In genomic region chr22:19995611-19996339, GRCh38 we compare ENCODE assay signal across 18 cellular contexts. TPM values are rescaled to one million over a fixed set of nuclear protein-coding genes. Genes with fewer than 3 reads are reported as not detected.
A peak's percentile ranks its signal among the peaks of the same experiment; 100 is the strongest.
DNase-seq lines count a peak whose midpoint lies in the region; ATAC-seq, FAIRE-seq and TF ChIP-seq lines count a peak whose summit lies in the region.
"Had no signal": no experiment of that assay in that cellular context is flagged by ENCODE, and none has a peak within 500 bp of the region (broad histone marks: within the 10 kb centered on the region; RNA-seq: fewer than 3 reads in every experiment).

No MANE protein-coding gene starts in this region.

- H3K27ac ChIP-seq in IMR-90 (ENCODE audit: insufficient read depth, low read length) (peak overlapping the region; percentile 11; the same call in 1 of the 2 replicates), endothelial cell of umbilical vein (ENCODE audit: insufficient read depth, low read depth, low read length) (no peak overlapping the region), tibial artery (peak overlapping the region; percentile 77 to 86)
- H3K27ac ChIP-seq: hepatocyte, neutrophil, testis had no signal

- H3K4me2 ChIP-seq in IMR-90 (ENCODE audit: low read depth, low read length) = no peak overlapping the region
- no peak overlapping the region for H3K4me2 ChIP-seq in endothelial cell of umbilical vein (ENCODE audit: insufficient read depth, low read length)
- H3K4me2 ChIP-seq: hepatocyte had no signal

- H2AK9ac ChIP-seq in IMR-90 (replicated peaks; ENCODE audit: low read depth, low read length, poor library complexity) = peak overlapping the region; percentile 33

- H3K9me1 ChIP-seq in IMR-90 (ENCODE audit: insufficient read depth, low read length) (0 out of 2 replicates have a peak, but pooled peaks cover 7% of the 10 kb centered on the region), endothelial cell of umbilical vein (replicated peaks; ENCODE audit: control insufficient read depth, extremely low read depth, insufficient read depth, low read length) (no peaks in the 10 kb centered on the region)

- no peak overlapping the region for H3K4me3 Mint-ChIP-seq in activated T-helper 2 cell treated with anti-CD3 and anti-CD28 coated beads, Interferon-gamma antibody, Interleukin-2, Interleukin-4, amounts not matched to agents 10 μg/mL and 5 μg/mL and 100 μg/mL, durations not matched to agents 14 hours and 24 hours and 36 hours (ENCODE audit: low read depth)
- H3K4me3 Mint-ChIP-seq in activated CD8-positive, alpha-beta T cell treated with anti-CD3 and anti-CD28 coated beads, Interleukin-2, amount 10 ng/mL, durations not matched to agents 7 days and 5 days = no peak overlapping the region
- H3K4me3 Mint-ChIP-seq: activated naive CD4-positive, alpha-beta T cell treated with anti-CD3 and anti-CD28 coated beads, Interleukin-2, amount 10 ng/mL, durations not matched to agents 7 days and 5 days; CD4-positive, alpha-beta memory T cell; central memory CD8-positive, alpha-beta T cell; WTC11 had no signal

- H4K91ac ChIP-seq in IMR-90 (ENCODE audit: insufficient read depth, low read depth, low read length) = peak overlapping the region; percentile 54

- H4K8ac ChIP-seq in IMR-90 (ENCODE audit: low read depth in 2 of 2, low read length in 2 of 2) = peak overlapping the region in 1 of 2 experiments; percentile 75; a peak in 1 of 4 replicates

- H3K9ac ChIP-seq in IMR-90 (ENCODE audit: low read depth, low read length) (no peak overlapping the region), endothelial cell of umbilical vein (replicated peaks; ENCODE audit: extremely low read depth, insufficient read depth, low read length) (no peak overlapping the region)

- TF ChIP-seq POLR2A in IMR-90 (IDR thresholded peaks at IDR 0.05; ENCODE audit: low read depth, low read length) (no peak), endothelial cell of umbilical vein (IDR thresholded peaks at IDR 0.05; ENCODE audit: low read depth, low read length) (no peak)

- no peak overlapping the region for H2BK15ac ChIP-seq in IMR-90 (ENCODE audit: low read depth, low read length)

- no peak overlapping the region; the same call in 1 of the 2 replicates for H3K18ac ChIP-seq in IMR-90 (ENCODE audit: low read depth, low read length)

- H3K79me2 ChIP-seq in endothelial cell of umbilical vein (ENCODE audit: control insufficient read depth, insufficient read depth, low read length) = no peaks in the 10 kb centered on the region
- H3K79me2 ChIP-seq: hepatocyte had no signal

- H3K9me3 ChIP-seq in IMR-90 (ENCODE audit: control insufficient read depth, insufficient read depth, low read length) (no peaks in the 10 kb centered on the region), endothelial cell of umbilical vein (replicated peaks; ENCODE audit: control insufficient read depth, insufficient read depth, low read length) (no peaks in the 10 kb centered on the region), tibial artery (no peaks in the 10 kb centered on the region)
- H3K9me3 ChIP-seq: neutrophil, testis had no signal

- no peaks in the 10 kb centered on the region for H3K4me1 Mint-ChIP-seq in activated T-helper 2 cell treated with anti-CD3 and anti-CD28 coated beads, Interferon-gamma antibody, Interleukin-2, Interleukin-4, amounts not matched to agents 10 μg/mL and 5 μg/mL and 100 μg/mL, durations not matched to agents 14 hours and 24 hours and 36 hours (ENCODE audit: low read depth)
- H3K4me1 Mint-ChIP-seq in activated CD8-positive, alpha-beta T cell treated with anti-CD3 and anti-CD28 coated beads, Interleukin-2, amount 10 ng/mL, durations not matched to agents 7 days and 5 days (ENCODE audit: low read depth) = no peaks in the 10 kb centered on the region
- H3K4me1 Mint-ChIP-seq: activated naive CD4-positive, alpha-beta T cell treated with anti-CD3 and anti-CD28 coated beads, Interleukin-2, amount 10 ng/mL, durations not matched to agents 7 days and 5 days; CD4-positive, alpha-beta memory T cell; central memory CD8-positive, alpha-beta T cell had no signal

- TF ChIP-seq CTCF in IMR-90 (conservative IDR thresholded peaks at IDR 0.05; ENCODE audit: low read depth, low read length) = no peak
- TF ChIP-seq CTCF in endothelial cell of umbilical vein (IDR thresholded peaks at IDR 0.05; ENCODE audit: extremely low read depth in 1 of 2, insufficient read depth in 1 of 2, low read depth in 1 of 2, low read length in 2 of 2) = no peak
- TF ChIP-seq CTCF in tibial artery (IDR thresholded peaks at IDR 0.05) = no peak

- no peaks in the 10 kb centered on the region for H3K9me3 Mint-ChIP-seq in activated T-helper 2 cell treated with anti-CD3 and anti-CD28 coated beads, Interferon-gamma antibody, Interleukin-2, Interleukin-4, amounts not matched to agents 10 μg/mL and 5 μg/mL and 100 μg/mL, durations not matched to agents 14 hours and 24 hours and 36 hours
- H3K9me3 Mint-ChIP-seq in activated CD8-positive, alpha-beta T cell treated with anti-CD3 and anti-CD28 coated beads, Interleukin-2, amount 10 ng/mL, durations not matched to agents 7 days and 5 days (ENCODE audit: insufficient read depth) = no peaks in the 10 kb centered on the region
- H3K9me3 Mint-ChIP-seq: activated naive CD4-positive, alpha-beta T cell treated with anti-CD3 and anti-CD28 coated beads, Interleukin-2, amount 10 ng/mL, durations not matched to agents 7 days and 5 days; CD4-positive, alpha-beta memory T cell; central memory CD8-positive, alpha-beta T cell; WTC11 had no signal

- dilution Hi-C loops in IMR-90 (cut with HindIII; ENCODE audit: low sequenced_read_pairs, unreplicated experiment) (no loop called here), endothelial cell of umbilical vein (cut with MboI; ENCODE audit: extremely low pct_ligation_motif_present, low sequenced_read_pairs) (no loop called here)

- peak overlapping the region; percentile 61 for H2AFZ ChIP-seq in IMR-90 (replicated peaks; ENCODE audit: low read length, poor library complexity)
- H2AFZ ChIP-seq in endothelial cell of umbilical vein (ENCODE audit: low read depth, low read length) = no peak overlapping the region
- H2AFZ ChIP-seq: hepatocyte had no signal

- 35% methylated on average over 5 of the region's 18 CpGs; no CpG with 5 or more reads in 1 of the 2 experiments for WGBS in IMR-90 (ENCODE audit: extremely low coverage in 2 of 2, insufficient read length in 1 of 2), 2 experiments

- in situ Hi-C loops in IMR-90 (cut with MboI; ENCODE audit: low sequenced_read_pairs) = no loop called here

- H2BK5ac ChIP-seq in IMR-90 (ENCODE audit: low read depth, low read length, poor library complexity, severe bottlenecking) = peak overlapping the region; percentile 2

- H3K27me3 ChIP-seq in IMR-90 (ENCODE audit: control insufficient read depth, insufficient read depth, low read length) (peaks cover 2% of the 10 kb centered on the region; the same call in 1 of the 2 replicates), endothelial cell of umbilical vein (ENCODE audit: control insufficient read depth in 2 of 2, insufficient read depth in 2 of 2, low read length in 2 of 2) (no peaks in the 10 kb centered on the region), tibial artery (no peaks in the 10 kb centered on the region)
- H3K27me3 ChIP-seq: hepatocyte, testis had no signal

- H4K5ac ChIP-seq in IMR-90 (ENCODE audit: low read depth, low read length) = peak overlapping the region; percentile 3; the same call in 1 of the 2 replicates

- POLR2A ChIA-PET in IMR-90 (lab: Charles Lee; ENCODE audit: unreplicated experiment) = no interaction called here
- POLR2A ChIA-PET in endothelial cell of umbilical vein (lab: Charles Lee) = no interaction called here
- POLR2A ChIA-PET in activated CD8-positive, alpha-beta T cell treated with anti-CD3 and anti-CD28 coated beads, Interleukin-2, amount 10 ng/mL, durations not matched to agents 7 days and 5 days (lab: Charles Lee) = no interaction called here

- H3K14ac ChIP-seq in IMR-90 (replicated peaks; ENCODE audit: low read depth, low read length) = no peak overlapping the region

- TF ChIP-seq RAD21 in IMR-90 (IDR thresholded peaks at IDR 0.05; ENCODE audit: low read length) = no peak

- ATAC-seq in IMR-90 (ENCODE audit: low read depth) (peak; percentile 75), GM21825 (IDR thresholded peaks at IDR 0.05; ENCODE audit: unreplicated experiment) (no peak)
- no peak for ATAC-seq in activated CD8-positive, alpha-beta T cell treated with anti-CD3 and anti-CD28 coated beads, Interleukin-2, amount 10 ng/mL, durations not matched to agents 7 days and 5 days
- ATAC-seq: WTC11 had no signal

- H3K4ac ChIP-seq in IMR-90 (ENCODE audit: low read depth, low read length) = peak overlapping the region; percentile 83

- peak overlapping the region; percentile 75; the same call in 1 of the 2 replicates for H3K23ac ChIP-seq in IMR-90 (ENCODE audit: low read depth, low read length)

- FAIRE-seq in endothelial cell of umbilical vein (lab: Jason Lieb, UNC) (no peak), urothelium cell line (lab: Jason Lieb, UNC) (no peak)

- no peak overlapping the region for H3K56ac ChIP-seq in IMR-90 (ENCODE audit: extremely low read depth, insufficient read depth, low read length)

- H3K4me1 ChIP-seq in IMR-90 (ENCODE audit: control insufficient read depth, insufficient read depth, low read length) (peaks cover 18% of the 10 kb centered on the region), endothelial cell of umbilical vein (ENCODE audit: control insufficient read depth, extremely low read depth, insufficient read depth, low read length) (peaks cover 23% of the 10 kb centered on the region), tibial artery (peaks cover 8 to 95% (median 85%) of the 10 kb centered on the region in 4 donors)

- BruUV-seq in IMR-90 (replicated peaks; lab: Mats Ljungman, UMichigan) = no TSS peak
- no TSS peak for BruUV-seq in endothelial cell of umbilical vein (replicated peaks; lab: Mats Ljungman, UMichigan)

- peak overlapping the region; percentile 77 for H2BK120ac ChIP-seq in IMR-90 (ENCODE audit: low read depth, low read length)

- no peaks in the 10 kb centered on the region for H3K27me3 Mint-ChIP-seq in activated T-helper 2 cell treated with anti-CD3 and anti-CD28 coated beads, Interferon-gamma antibody, Interleukin-2, Interleukin-4, amounts not matched to agents 10 μg/mL and 5 μg/mL and 100 μg/mL, durations not matched to agents 14 hours and 24 hours and 36 hours (ENCODE audit: low read depth)
- H3K27me3 Mint-ChIP-seq in activated CD8-positive, alpha-beta T cell treated with anti-CD3 and anti-CD28 coated beads, Interleukin-2, amount 10 ng/mL, durations not matched to agents 7 days and 5 days (ENCODE audit: low read depth) = no peaks in the 10 kb centered on the region
- H3K27me3 Mint-ChIP-seq: CD4-positive, alpha-beta memory T cell; central memory CD8-positive, alpha-beta T cell had no signal

- H3K36me3 ChIP-seq in IMR-90 (ENCODE audit: control insufficient read depth, insufficient read depth, low read length) (no peaks in the 10 kb centered on the region), endothelial cell of umbilical vein (ENCODE audit: control insufficient read depth in 2 of 2, extremely low read depth in 1 of 2, insufficient read depth in 2 of 2, low read length in 2 of 2) (no peaks in the 10 kb centered on the region), tibial artery (no peaks in the 10 kb centered on the region)
- H3K36me3 ChIP-seq: neutrophil had no signal

- H3K79me1 ChIP-seq in IMR-90 (ENCODE audit: low read depth in 1 of 2, low read length in 2 of 2) = no peaks in the 10 kb centered on the region

- no peaks in the 10 kb centered on the region for H3K36me3 Mint-ChIP-seq in activated T-helper 2 cell treated with anti-CD3 and anti-CD28 coated beads, Interferon-gamma antibody, Interleukin-2, Interleukin-4, amounts not matched to agents 10 μg/mL and 5 μg/mL and 100 μg/mL, durations not matched to agents 14 hours and 24 hours and 36 hours (ENCODE audit: low read depth)
- H3K36me3 Mint-ChIP-seq in activated CD8-positive, alpha-beta T cell treated with anti-CD3 and anti-CD28 coated beads, Interleukin-2, amount 10 ng/mL, durations not matched to agents 7 days and 5 days (ENCODE audit: low read depth) = no peaks in the 10 kb centered on the region
- H3K36me3 Mint-ChIP-seq: activated naive CD4-positive, alpha-beta T cell treated with anti-CD3 and anti-CD28 coated beads, Interleukin-2, amount 10 ng/mL, durations not matched to agents 7 days and 5 days; CD4-positive, alpha-beta memory T cell; WTC11 had no signal

- DNase-seq in IMR-90 = no peak
- peak; percentile 28 for DNase-seq in endothelial cell of umbilical vein (ENCODE audit: low read depth, low spot score)
- DNase-seq in mucosa of gallbladder (ENCODE audit: low spot score) = peak; percentile 30
- peak; percentile 60 to 91 for DNase-seq in tibial artery
- DNase-seq in activated T-helper 2 cell treated with anti-CD3 and anti-CD28 coated beads, Interferon-gamma antibody, Interleukin-2, Interleukin-4, amounts not matched to agents 10 μg/mL and 5 μg/mL and 100 μg/mL, durations not matched to agents 14 hours and 24 hours and 36 hours (ENCODE audit: low spot score) = no peak
- no peak for DNase-seq in activated CD8-positive, alpha-beta T cell treated with anti-CD3 and anti-CD28 coated beads, Interleukin-2, amount 10 ng/mL, durations not matched to agents 7 days and 5 days
- DNase-seq in urothelium cell line (ENCODE audit: low spot score) = no peak
- DNase-seq: activated naive CD4-positive, alpha-beta T cell treated with anti-CD3 and anti-CD28 coated beads, Interleukin-2, amount 10 ng/mL, durations not matched to agents 7 days and 5 days; CD4-positive, alpha-beta memory T cell; KG1; NCI-H1694; SW 1271; testis had no signal

- H4K20me1 ChIP-seq in IMR-90 (ENCODE audit: insufficient read depth, low read length) (no peaks in the 10 kb centered on the region), endothelial cell of umbilical vein (replicated peaks; ENCODE audit: control insufficient read depth, extremely low read depth, insufficient read depth, low read length) (no peaks in the 10 kb centered on the region)

- H3K4me3 ChIP-seq in IMR-90 (ENCODE audit: insufficient read depth, low read depth, low read length) (no peak overlapping the region), endothelial cell of umbilical vein (replicated peaks in 1 of 3; ENCODE audit: insufficient read depth in 1 of 3, low read depth in 1 of 3, low read length in 3 of 3) (no peak overlapping the region), tibial artery (peak overlapping the region in 1 of 2 donors; percentile 5)
- H3K4me3 ChIP-seq: hepatocyte, testis had no signal

- peak overlapping the region; percentile 64 for H2AK5ac ChIP-seq in IMR-90 (ENCODE audit: low read depth, low read length)

- intact Hi-C loops in IMR-90 (cut with micrococcal nuclease) (no loop called here), endothelial cell of umbilical vein (cut with micrococcal nuclease) (loop anchor here (2.0 kb wide), 1 partner anchor 21 kb away; no protein-coding TSS in a partner anchor), tibial artery (cut with DNase I; ENCODE audit: low total_unique reads) (no loop called here)
- intact Hi-C loops in activated T-helper 2 cell treated with anti-CD3 and anti-CD28 coated beads, Interferon-gamma antibody, Interleukin-2, Interleukin-4, amounts not matched to agents 10 μg/mL and 5 μg/mL and 100 μg/mL, durations not matched to agents 14 hours and 24 hours and 36 hours (cut with micrococcal nuclease) = no loop called here

- CTCF ChIA-PET in IMR-90 (lab: Yijun Ruan, JAX) (no interaction called here), endothelial cell of umbilical vein (lab: Charles Lee) (interaction anchor here (1.0 kb wide), 1 partner anchor 18 kb away, joined by 8 read pairs; no protein-coding TSS in a partner anchor)
- CTCF ChIA-PET in activated CD8-positive, alpha-beta T cell treated with anti-CD3 and anti-CD28 coated beads, Interleukin-2, amount 10 ng/mL, durations not matched to agents 7 days and 5 days (lab: Charles Lee) = no interaction called here

- H2BK20ac ChIP-seq in IMR-90 (ENCODE audit: low read depth, low read length) = peak overlapping the region; percentile 72

- H3K27ac Mint-ChIP-seq in activated T-helper 2 cell treated with anti-CD3 and anti-CD28 coated beads, Interferon-gamma antibody, Interleukin-2, Interleukin-4, amounts not matched to agents 10 μg/mL and 5 μg/mL and 100 μg/mL, durations not matched to agents 14 hours and 24 hours and 36 hours = no peak overlapping the region
- no peak overlapping the region for H3K27ac Mint-ChIP-seq in activated CD8-positive, alpha-beta T cell treated with anti-CD3 and anti-CD28 coated beads, Interleukin-2, amount 10 ng/mL, durations not matched to agents 7 days and 5 days
- H3K27ac Mint-ChIP-seq: activated naive CD4-positive, alpha-beta T cell treated with anti-CD3 and anti-CD28 coated beads, Interleukin-2, amount 10 ng/mL, durations not matched to agents 7 days and 5 days; CD4-positive, alpha-beta memory T cell; WTC11 had no signal

RNA-seq across cellular contexts. Expression of gene ARVCF, which starts 20.8 kb away (rescaled TPM):
- 8.6 and 12.2 TPM in 2 replicates for total RNA-seq in IMR-90 (2012; rRNA removed)
- 14.1 and 18.1 TPM in 2 replicates for polyA plus RNA-seq in IMR-90 (2012; rRNA removed)
- polyA plus RNA-seq in IMR-90 (2012; cell fraction: cytosol; rRNA removed) = 8.9 and 14.7 TPM in 2 replicates
- 46.1 and 149 TPM in 2 replicates for polyA plus RNA-seq in IMR-90 (2012; cell fraction: nucleus; rRNA removed; ENCODE audit: low replicate concordance)
- 105 and 109 TPM in 2 replicates for total RNA-seq in endothelial cell of umbilical vein
- 81.3 and 83.6 TPM in 2 replicates for polyA plus RNA-seq in endothelial cell of umbilical vein
- polyA plus RNA-seq in endothelial cell of umbilical vein (2011; cell fraction: cytosol; rRNA removed) = 30.5 and 49.1 TPM in 2 replicates
- 288 and 295 TPM in 2 replicates for polyA plus RNA-seq in endothelial cell of umbilical vein (2011; cell fraction: nucleus; rRNA removed)
- 22.8 and 27.5 TPM in 2 replicates for polyA plus RNA-seq in endothelial cell of umbilical vein (2012)
- 43.0 and 52.9 TPM in 2 replicates for polyA minus RNA-seq in endothelial cell of umbilical vein
- polyA minus RNA-seq in endothelial cell of umbilical vein (2011; cell fraction: cytosol; rRNA and poly(A)+ RNA removed) = 1.7 TPM
- polyA minus RNA-seq in endothelial cell of umbilical vein (2011; cell fraction: nucleus; rRNA and poly(A)+ RNA removed) = 58.2 and 105 TPM in 2 replicates
- 44.3 TPM for total RNA-seq in mucosa of gallbladder
- total RNA-seq in activated T-helper 2 cell treated with anti-CD3 and anti-CD28 coated beads, Interferon-gamma antibody, Interleukin-2, Interleukin-4, amounts not matched to agents 10 μg/mL and 5 μg/mL and 100 μg/mL, durations not matched to agents 14 hours and 24 hours and 36 hours = 3.4 and 3.9 TPM in 2 replicates
- total RNA-seq in activated CD8-positive, alpha-beta T cell treated with anti-CD3 and anti-CD28 coated beads, Interleukin-2, amount 10 ng/mL, durations not matched to agents 7 days and 5 days = 1 to 10 TPM in 1 of 2 experiments, under 1 TPM in 1; 0.86 to 1.4 TPM

RNA-seq across cellular contexts. Expression of gene TANGO2, which starts 25.1 kb away (rescaled TPM):
- total RNA-seq in IMR-90 (2012; rRNA removed) (60.5 and 75.1 TPM in 2 replicates), endothelial cell of umbilical vein (33.2 and 40.0 TPM in 2 replicates), mucosa of gallbladder (39.4 TPM)
- polyA plus RNA-seq in IMR-90 (2012; rRNA removed) (43.2 and 45.1 TPM in 2 replicates), endothelial cell of umbilical vein (49.3 and 59.5 TPM in 2 replicates)
- 33.0 and 52.8 TPM in 2 replicates for polyA plus RNA-seq in IMR-90 (2012; cell fraction: cytosol; rRNA removed)
- polyA plus RNA-seq in IMR-90 (2012; cell fraction: nucleus; rRNA removed; ENCODE audit: low replicate concordance) = 45.9 and 91.8 TPM in 2 replicates
- polyA plus RNA-seq in endothelial cell of umbilical vein (2011; cell fraction: cytosol; rRNA removed) = 34.3 and 36.5 TPM in 2 replicates
- 48.4 and 53.3 TPM in 2 replicates for polyA plus RNA-seq in endothelial cell of umbilical vein (2011; cell fraction: nucleus; rRNA removed)
- polyA plus RNA-seq in endothelial cell of umbilical vein (2012) = 20.4 and 20.9 TPM in 2 replicates
- 82.2 and 90.8 TPM in 2 replicates for polyA minus RNA-seq in endothelial cell of umbilical vein
- 10.1 TPM for polyA minus RNA-seq in endothelial cell of umbilical vein (2011; cell fraction: cytosol; rRNA and poly(A)+ RNA removed)
- polyA minus RNA-seq in endothelial cell of umbilical vein (2011; cell fraction: nucleus; rRNA and poly(A)+ RNA removed) = 22.9 and 23.8 TPM in 2 replicates
- 27.4 and 30.0 TPM in 2 replicates for total RNA-seq in activated T-helper 2 cell treated with anti-CD3 and anti-CD28 coated beads, Interferon-gamma antibody, Interleukin-2, Interleukin-4, amounts not matched to agents 10 μg/mL and 5 μg/mL and 100 μg/mL, durations not matched to agents 14 hours and 24 hours and 36 hours
- total RNA-seq in activated CD8-positive, alpha-beta T cell treated with anti-CD3 and anti-CD28 coated beads, Interleukin-2, amount 10 ng/mL, durations not matched to agents 7 days and 5 days = 10 to 100 TPM; 39.1 to 43.3 TPM

RNA-seq across cellular contexts. Expression of gene TXNRD2, which starts 54.2 kb away (rescaled TPM):
- total RNA-seq in IMR-90 (2012; rRNA removed) (14.7 and 15.6 TPM in 2 replicates), endothelial cell of umbilical vein (211 and 245 TPM in 2 replicates), mucosa of gallbladder (26.9 TPM)
- polyA plus RNA-seq in IMR-90 (2012; rRNA removed) (25.7 and 28.4 TPM in 2 replicates), endothelial cell of umbilical vein (440 and 511 TPM in 2 replicates)
- 29.7 and 38.9 TPM in 2 replicates for polyA plus RNA-seq in IMR-90 (2012; cell fraction: cytosol; rRNA removed)
- polyA plus RNA-seq in IMR-90 (2012; cell fraction: nucleus; rRNA removed; ENCODE audit: low replicate concordance) = 47.3 and 92.8 TPM in 2 replicates
- polyA plus RNA-seq in endothelial cell of umbilical vein (2011; cell fraction: cytosol; rRNA removed) = 259 and 341 TPM in 2 replicates
- polyA plus RNA-seq in endothelial cell of umbilical vein (2011; cell fraction: nucleus; rRNA removed) = 576 and 663 TPM in 2 replicates
- polyA plus RNA-seq in endothelial cell of umbilical vein (2012) = 102 and 113 TPM in 2 replicates
- polyA minus RNA-seq in endothelial cell of umbilical vein = 102 and 126 TPM in 2 replicates
- 25.2 TPM for polyA minus RNA-seq in endothelial cell of umbilical vein (2011; cell fraction: cytosol; rRNA and poly(A)+ RNA removed)
- polyA minus RNA-seq in endothelial cell of umbilical vein (2011; cell fraction: nucleus; rRNA and poly(A)+ RNA removed) = 91.1 and 144 TPM in 2 replicates
- 19.9 and 20.9 TPM in 2 replicates for total RNA-seq in activated T-helper 2 cell treated with anti-CD3 and anti-CD28 coated beads, Interferon-gamma antibody, Interleukin-2, Interleukin-4, amounts not matched to agents 10 μg/mL and 5 μg/mL and 100 μg/mL, durations not matched to agents 14 hours and 24 hours and 36 hours
- 10 to 100 TPM; 16.1 to 19.3 TPM for total RNA-seq in activated CD8-positive, alpha-beta T cell treated with anti-CD3 and anti-CD28 coated beads, Interleukin-2, amount 10 ng/mL, durations not matched to agents 7 days and 5 days

RNA-seq across cellular contexts. Expression of gene COMT, which starts 54.2 kb away (rescaled TPM):
- total RNA-seq in IMR-90 (2012; rRNA removed) (175 and 202 TPM in 2 replicates), endothelial cell of umbilical vein (221 and 246 TPM in 2 replicates), mucosa of gallbladder (214 TPM)
- polyA plus RNA-seq in IMR-90 (2012; rRNA removed) (296 and 347 TPM in 2 replicates), endothelial cell of umbilical vein (537 and 579 TPM in 2 replicates)
- polyA plus RNA-seq in IMR-90 (2012; cell fraction: cytosol; rRNA removed) = 473 and 691 TPM in 2 replicates
- 159 and 329 TPM in 2 replicates for polyA plus RNA-seq in IMR-90 (2012; cell fraction: nucleus; rRNA removed; ENCODE audit: low replicate concordance)
- polyA plus RNA-seq in endothelial cell of umbilical vein (2011; cell fraction: cytosol; rRNA removed) = 320 and 379 TPM in 2 replicates
- polyA plus RNA-seq in endothelial cell of umbilical vein (2011; cell fraction: nucleus; rRNA removed) = 183 and 186 TPM in 2 replicates
- polyA plus RNA-seq in endothelial cell of umbilical vein (2012) = 145 and 199 TPM in 2 replicates
- 206 and 246 TPM in 2 replicates for polyA minus RNA-seq in endothelial cell of umbilical vein
- polyA minus RNA-seq in endothelial cell of umbilical vein (2011; cell fraction: cytosol; rRNA and poly(A)+ RNA removed) = 31.5 TPM
- polyA minus RNA-seq in endothelial cell of umbilical vein (2011; cell fraction: nucleus; rRNA and poly(A)+ RNA removed) = 38.0 and 46.4 TPM in 2 replicates
- 93.4 and 95.6 TPM in 2 replicates for total RNA-seq in activated T-helper 2 cell treated with anti-CD3 and anti-CD28 coated beads, Interferon-gamma antibody, Interleukin-2, Interleukin-4, amounts not matched to agents 10 μg/mL and 5 μg/mL and 100 μg/mL, durations not matched to agents 14 hours and 24 hours and 36 hours
- total RNA-seq in activated CD8-positive, alpha-beta T cell treated with anti-CD3 and anti-CD28 coated beads, Interleukin-2, amount 10 ng/mL, durations not matched to agents 7 days and 5 days = 10 to 100 TPM; 92.8 to 97.1 TPM

Comparison
In these comparisons a context has a peak if more than half of its experiments do, and no peak if none do; other contexts are left out.
1. DNase-seq: peak in endothelial cell of umbilical vein (single experiment), mucosa of gallbladder (single experiment) and tibial artery (2 of 2); none in IMR-90 (single experiment), activated T-helper 2 cell treated with anti-CD3 and anti-CD28 coated beads, Interferon-gamma antibody, Interleukin-2, Interleukin-4, amounts not matched to agents 10 μg/mL and 5 μg/mL and 100 μg/mL, durations not matched to agents 14 hours and 24 hours and 36 hours (single experiment), activated CD8-positive, alpha-beta T cell treated with anti-CD3 and anti-CD28 coated beads, Interleukin-2, amount 10 ng/mL, durations not matched to agents 7 days and 5 days (single experiment) and urothelium cell line (single experiment).